ENCODE assay signal across 15 cellular contexts in genomic region chr11:769887-770641, GRCh38. TPM values are rescaled to one million over a fixed set of nuclear protein-coding genes. Genes with fewer than 3 reads are reported as not detected.
"Had no signal": no experiment of that assay in that cellular context is flagged by ENCODE, and none has a peak within 500 bp of the region (broad histone marks: within the 10 kb centered on the region; RNA-seq: fewer than 3 reads in every experiment).

No MANE protein-coding gene starts in this region.

- H3K4me1 ChIP-seq: foreskin keratinocyte had no signal

- H3K27ac Mint-ChIP-seq: activated CD4-positive, alpha-beta memory T cell treated with anti-CD3 and anti-CD28 coated beads for 36 hours; activated T-cell treated with anti-CD3 and anti-CD28 coated beads, Interleukin-2, amount 50 U/mL, for 72 hours; type B pancreatic cell had no signal

- H3K27me3 Mint-ChIP-seq: activated CD4-positive, alpha-beta memory T cell treated with anti-CD3 and anti-CD28 coated beads for 36 hours; type B pancreatic cell had no signal

- H3K4me3 Mint-ChIP-seq: activated CD4-positive, alpha-beta memory T cell treated with anti-CD3 and anti-CD28 coated beads for 36 hours; activated T-cell treated with anti-CD3 and anti-CD28 coated beads, Interleukin-2, amount 50 U/mL, for 72 hours; neural crest cell; type B pancreatic cell had no signal

- H3K9me3 Mint-ChIP-seq: activated CD4-positive, alpha-beta memory T cell treated with anti-CD3 and anti-CD28 coated beads for 36 hours; activated T-cell treated with anti-CD3 and anti-CD28 coated beads, Interleukin-2, amount 50 U/mL, for 72 hours; neural crest cell; type B pancreatic cell had no signal

- H3K36me3 ChIP-seq: ovary had no signal

- FAIRE-seq: colon, islet of Langerhans had no signal

- DNase-seq: activated CD4-positive, alpha-beta memory T cell treated with anti-CD3 and anti-CD28 coated beads for 36 hours; activated CD4-positive, alpha-beta T cell treated with anti-CD3 and anti-CD28 coated beads for 1 hour; activated T-cell treated with anti-CD3 and anti-CD28 coated beads, Interleukin-2, amount 50 U/mL, for 72 hours; foreskin keratinocyte; left ventricle myocardium inferior; ovary; stimulated activated CD4-positive, alpha-beta T cell treated with anti-CD3 and anti-CD28 coated beads, Interleukin-4, amount 100 ng/mL, for 1 hour; stimulated activated CD8-positive, alpha-beta memory T cell treated with anti-CD3 and anti-CD28 coated beads, Interleukin-4, amount 100 ng/mL, for 48 hours; stimulated activated naive CD8-positive, alpha-beta T cell treated with anti-CD3 and anti-CD28 coated beads, Interleukin-15, Interleukin-2, amounts not matched to agents 100 U/mL and 50 U/mL, for 24 hours; T-helper 9 cell had no signal

- ATAC-seq: activated T-cell treated with anti-CD3 and anti-CD28 coated beads, Interleukin-2, amount 50 U/mL, for 72 hours; foreskin keratinocyte; stimulated activated naive CD8-positive, alpha-beta T cell treated with anti-CD3 and anti-CD28 coated beads, Interleukin-15, Interleukin-2, amounts not matched to agents 100 U/mL and 50 U/mL, for 24 hours had no signal

- H3K36me3 Mint-ChIP-seq: type B pancreatic cell had no signal

- H3K27me3 ChIP-seq: foreskin keratinocyte, ovary, suprapubic skin had no signal

- H3K9me3 ChIP-seq: left ventricle myocardium inferior, ovary, suprapubic skin had no signal

- H3K4me3 ChIP-seq: left ventricle myocardium inferior, ovary, suprapubic skin had no signal

- H3K27ac ChIP-seq: foreskin keratinocyte, left ventricle myocardium inferior, ovary, suprapubic skin had no signal

RNA-seq across cellular contexts. Expression of gene CEND1, which starts 19.8 kb away (rescaled TPM):
- total RNA-seq: foreskin keratinocyte, left ventricle myocardium inferior, suprapubic skin had no signal
